ENCODE assay signal across 15 cellular contexts in the genomic region with DNA sequence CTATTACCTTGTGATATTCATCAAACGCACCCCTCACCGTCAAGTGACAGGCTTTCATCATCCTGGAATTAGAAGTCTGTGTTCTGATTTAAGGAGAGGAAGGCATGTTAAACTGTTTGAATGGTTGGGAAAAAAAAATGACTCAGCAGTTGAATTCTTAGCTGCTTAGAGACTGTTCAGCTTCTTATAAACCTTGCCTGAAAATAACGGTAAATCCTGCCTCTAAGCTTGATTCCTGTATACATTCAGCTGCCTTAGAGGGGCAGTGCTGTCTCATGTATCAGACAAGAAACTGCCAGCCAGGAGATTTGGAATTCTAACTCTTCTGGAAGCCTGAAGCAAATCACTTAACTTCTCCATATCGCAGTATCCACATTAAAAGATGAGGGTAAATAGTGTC.
A peak's percentile ranks its signal among the peaks of the same experiment; 100 is the strongest.
DNase-seq lines count a peak whose midpoint lies in the region; ATAC-seq, FAIRE-seq and TF ChIP-seq lines count a peak whose summit lies in the region.
"Had no signal": no experiment of that assay in that cellular context is flagged by ENCODE, and none has a peak within 500 bp of the region (broad histone marks: within the 10 kb centered on the region; RNA-seq: fewer than 3 reads in every experiment).

No MANE protein-coding gene starts in this region.

- TF ChIP-seq EP300 in H1 (IDR thresholded peaks at IDR 0.05; ENCODE audit: borderline replicate concordance in 1 of 2, low read depth in 2 of 2, low read length in 2 of 2) = no peak

- H3K56ac ChIP-seq in H1 (replicated peaks; ENCODE audit: insufficient read length, low read depth, low read length) = no peak overlapping the region

- H3K4me3 ChIP-seq in H1 (ENCODE audit: extremely low read depth in 1 of 4, insufficient read depth in 2 of 4, low read depth in 3 of 4, low read length in 4 of 4) = no peak overlapping the region
- H3K4me3 ChIP-seq in mesenchymal stem cell (ENCODE audit: insufficient read depth in 1 of 2, low read depth in 1 of 2, low read length in 2 of 2) = no peak overlapping the region
- H3K4me3 ChIP-seq: GM12878 had no signal

- no peak overlapping the region for H2BK12ac ChIP-seq in H1 (ENCODE audit: low read depth, low read length)
- H2BK12ac ChIP-seq in mesenchymal stem cell (ENCODE audit: low read length in 2 of 2) = no peak overlapping the region

- H3K4me2 ChIP-seq in H1 (ENCODE audit: insufficient read depth in 1 of 2, low read depth in 2 of 2, low read length in 2 of 2) = no peak overlapping the region
- H3K4me2 ChIP-seq in mesenchymal stem cell (ENCODE audit: low read length, poor library complexity, severe bottlenecking) = no peak overlapping the region

- H3K27ac ChIP-seq in H1 (ENCODE audit: low read depth, low read length) (no peak overlapping the region), mesenchymal stem cell (ENCODE audit: low read length, poor library complexity, severe bottlenecking) (no peak overlapping the region)

- H4K8ac ChIP-seq in H1 (ENCODE audit: extremely low read depth, insufficient read depth, low read length) (no peak overlapping the region), mesenchymal stem cell (ENCODE audit: low read length) (no peak overlapping the region)

- no peaks in the 10 kb centered on the region for H3K4me1 ChIP-seq in H1 (replicated peaks in 1 of 4; ENCODE audit: control insufficient read depth in 3 of 4, insufficient read depth in 4 of 4, low read length in 3 of 4)
- H3K4me1 ChIP-seq in mesenchymal stem cell (ENCODE audit: control insufficient read depth, insufficient read depth, low read depth, low read length) = no peaks in the 10 kb centered on the region

- H3K27me3 ChIP-seq in H1 (replicated peaks in 1 of 4; ENCODE audit: control insufficient read depth in 3 of 4, extremely low read depth in 1 of 4, insufficient read depth in 3 of 4, low read length in 3 of 4) = no peaks in the 10 kb centered on the region
- no peaks in the 10 kb centered on the region for H3K27me3 ChIP-seq in mesenchymal stem cell (ENCODE audit: control insufficient read depth in 1 of 2, insufficient read depth in 1 of 2, low read length in 2 of 2)

- peak; percentile 65 to 81 for TF ChIP-seq RAD21 in H1 (IDR thresholded peaks at IDR 0.05 in 1 of 2, conservative IDR thresholded peaks at IDR 0.05 in 1 of 2; ENCODE audit: low read depth in 2 of 2, low read length in 2 of 2)

- WGBS in H1 (ENCODE audit: extremely low coverage in 1 of 2, insufficient coverage in 1 of 2, insufficient read length in 1 of 2, insufficient replicate concordance in 2 of 2, low coverage in 1 of 2, low lambda C conversion rate in 2 of 2, missing lambda C conversion rate in 1 of 2), 2 experiments = 91% methylated on average over 4 of the region's 4 CpGs; no CpG with 5 or more reads in 1 of the 2 experiments
- 75% methylated on average over 3 of the region's 4 CpGs for WGBS in mesenchymal stem cell

- H3K9ac ChIP-seq in H1 (replicated peaks in 1 of 4; ENCODE audit: extremely low read depth in 1 of 4, low read depth in 3 of 4, low read length in 3 of 4) (no peak overlapping the region), mesenchymal stem cell (ENCODE audit: low read length) (peak overlapping the region; percentile 28)

- no peak overlapping the region for H3K18ac ChIP-seq in H1 (ENCODE audit: extremely low read depth, low read length)
- no peak overlapping the region for H3K18ac ChIP-seq in mesenchymal stem cell (ENCODE audit: low read depth in 1 of 2, low read length in 2 of 2)

- CTCF ChIA-PET in H1 (lab: Charles Lee; ENCODE audit: partially characterized antibody) = interaction anchor here (0.6 to 2.5 kb wide), 8 partner anchors 80 to 1580 kb away, joined by 3 to 16 read pairs (median 4); no protein-coding TSS in a partner anchor

- FAIRE-seq in D721Med (lab: Jason Lieb, UNC) = peak; percentile 95
- FAIRE-seq in H1 (lab: Jason Lieb, UNC) = peak; percentile 79
- FAIRE-seq: GM12878, kidney had no signal

- no peak overlapping the region for H2BK15ac ChIP-seq in H1 (ENCODE audit: low read length)
- H2BK15ac ChIP-seq in mesenchymal stem cell (ENCODE audit: low read depth, poor library complexity, severe bottlenecking) = no peak overlapping the region

- H3K79me1 ChIP-seq in H1 (ENCODE audit: low read depth, low read length) (no peaks in the 10 kb centered on the region), mesenchymal stem cell (replicated peaks; ENCODE audit: low read length, poor library complexity, severe bottlenecking) (no peaks in the 10 kb centered on the region)

- no peaks in the 10 kb centered on the region for H3K36me3 Mint-ChIP-seq in stimulated activated effector memory CD8-positive, alpha-beta T cell treated with anti-CD3 and anti-CD28 coated beads, Interleukin-12 subunit alpha, Interleukin-12 subunit beta, amount 100 ng/mL, for 72 hours
- H3K36me3 Mint-ChIP-seq: CD4-positive, CD25-positive, alpha-beta regulatory T cell had no signal

- no peak for ATAC-seq in GM19328 (IDR thresholded peaks at IDR 0.05; ENCODE audit: unreplicated experiment)
- no peak for ATAC-seq in stimulated activated effector memory CD8-positive, alpha-beta T cell treated with anti-CD3 and anti-CD28 coated beads, Interleukin-12 subunit alpha, Interleukin-12 subunit beta, amount 100 ng/mL, for 72 hours
- ATAC-seq: activated CD4-positive, CD25-positive, alpha-beta regulatory T cell treated with anti-CD3 and anti-CD28 coated beads, Interleukin-2, amount 50 U/mL, for 24 hours; GM12878 had no signal

- H3K36me3 ChIP-seq in H1 (ENCODE audit: control insufficient read depth in 2 of 4, insufficient read depth in 4 of 4, low read length in 3 of 4) (no peaks in the 10 kb centered on the region), mesenchymal stem cell (ENCODE audit: control insufficient read depth in 1 of 2, insufficient read depth in 2 of 2, low read depth in 1 of 2, low read length in 2 of 2) (no peaks in the 10 kb centered on the region)

- no peak overlapping the region for H4K5ac ChIP-seq in H1 (ENCODE audit: insufficient read length, low read depth, low read length)

- no peaks in the 10 kb centered on the region for H3K4me1 Mint-ChIP-seq in stimulated activated effector memory CD8-positive, alpha-beta T cell treated with anti-CD3 and anti-CD28 coated beads, Interleukin-12 subunit alpha, Interleukin-12 subunit beta, amount 100 ng/mL, for 72 hours

- no peaks in the 10 kb centered on the region for H3K23me2 ChIP-seq in H1 (ENCODE audit: low read depth, low read length)

- H2BK20ac ChIP-seq in H1 (ENCODE audit: low read length) = no peak overlapping the region

- H3K23ac ChIP-seq in H1 (ENCODE audit: insufficient read length) (no peak overlapping the region), mesenchymal stem cell (ENCODE audit: low read length in 2 of 2) (no peak overlapping the region)

- no peak for TF ChIP-seq POLR2A in H1 (IDR thresholded peaks at IDR 0.05; ENCODE audit: control extremely low read depth in 1 of 2, low read depth in 2 of 2, low read length in 2 of 2)

- no peaks in the 10 kb centered on the region for H3K9me3 ChIP-seq in H1 (ENCODE audit: insufficient read depth in 2 of 2, low read depth in 1 of 2, low read length in 1 of 2)
- H3K9me3 ChIP-seq in mesenchymal stem cell (ENCODE audit: control insufficient read depth, low read length) = no peaks in the 10 kb centered on the region

- H3K79me2 ChIP-seq in H1 (ENCODE audit: control insufficient read depth in 1 of 2, insufficient read depth in 2 of 2, low read length in 2 of 2) = no peaks in the 10 kb centered on the region

- H2AFZ ChIP-seq in H1 (ENCODE audit: low read length) = no peak overlapping the region
- H2AFZ ChIP-seq in mesenchymal stem cell (ENCODE audit: low read depth, low read length) = no peak overlapping the region

- H3K4ac ChIP-seq in H1 (replicated peaks; ENCODE audit: insufficient read length, low read depth, low read length) = no peak overlapping the region
- H3K4ac ChIP-seq in mesenchymal stem cell (ENCODE audit: low read depth in 1 of 2, low read length in 2 of 2) = no peak overlapping the region

- H2AK5ac ChIP-seq in H1 (ENCODE audit: low read depth, low read length) (no peak overlapping the region), mesenchymal stem cell (ENCODE audit: low read length, severe bottlenecking) (no peak overlapping the region)

- POLR2A ChIA-PET in H1 (lab: Charles Lee; ENCODE audit: partially characterized antibody) = no interaction called here

- H3K9me3 Mint-ChIP-seq in stimulated activated effector memory CD8-positive, alpha-beta T cell treated with anti-CD3 and anti-CD28 coated beads, Interleukin-12 subunit alpha, Interleukin-12 subunit beta, amount 100 ng/mL, for 72 hours = peaks cover 20% of the 10 kb centered on the region

- H2BK5ac ChIP-seq in H1 (ENCODE audit: low read depth, low read length) (no peak overlapping the region), mesenchymal stem cell (ENCODE audit: low read depth, low read length, poor library complexity, severe bottlenecking) (no peak overlapping the region)

- no peaks in the 10 kb centered on the region for H4K20me1 ChIP-seq in H1 (replicated peaks in 1 of 2; ENCODE audit: control insufficient read depth in 1 of 2, insufficient read depth in 2 of 2, low read length in 2 of 2)

- H3K14ac ChIP-seq in H1 (ENCODE audit: insufficient read length) (no peak overlapping the region), mesenchymal stem cell (ENCODE audit: low read length in 2 of 2) (no peak overlapping the region)

- H4K91ac ChIP-seq in H1 (replicated peaks; ENCODE audit: insufficient read length, low read length) = no peak overlapping the region
- H4K91ac ChIP-seq in mesenchymal stem cell (ENCODE audit: low read length) = no peak overlapping the region

- DNase-seq in D721Med (ENCODE audit: insufficient read length, low spot score) = no peak
- DNase-seq in NCI-H226 = peak; percentile 43
- DNase-seq in H1 (ENCODE audit: low read depth in 1 of 2, low spot score in 2 of 2) = peak in 1 of 2 experiments; percentile 2
- DNase-seq in mesenchymal stem cell = peak; percentile 53
- no peak for DNase-seq in T-helper 9 cell
- no peak for DNase-seq in stimulated activated effector memory CD8-positive, alpha-beta T cell treated with anti-CD3 and anti-CD28 coated beads, Interleukin-12 subunit alpha, Interleukin-12 subunit beta, amount 100 ng/mL, for 72 hours (ENCODE audit: low spot score in 2 of 2)
- DNase-seq in OCI-M2 (lab: John Stamatoyannopoulos, UW; ENCODE audit: unreplicated experiment) = no peak
- DNase-seq: activated naive CD4-positive, alpha-beta T cell treated with Interleukin-2 at 50 U/mL for 16 hours; CD4-positive, CD25-positive, alpha-beta regulatory T cell; effector memory CD4-positive, alpha-beta T cell; kidney; right cardiac atrium had no signal

- no peak overlapping the region for H3K27ac Mint-ChIP-seq in stimulated activated effector memory CD8-positive, alpha-beta T cell treated with anti-CD3 and anti-CD28 coated beads, Interleukin-12 subunit alpha, Interleukin-12 subunit beta, amount 100 ng/mL, for 72 hours
- H3K27ac Mint-ChIP-seq: CD4-positive, CD25-positive, alpha-beta regulatory T cell had no signal

- no peak overlapping the region for H3K4me3 Mint-ChIP-seq in stimulated activated effector memory CD8-positive, alpha-beta T cell treated with anti-CD3 and anti-CD28 coated beads, Interleukin-12 subunit alpha, Interleukin-12 subunit beta, amount 100 ng/mL, for 72 hours
- H3K4me3 Mint-ChIP-seq: CD4-positive, CD25-positive, alpha-beta regulatory T cell had no signal

- no peak overlapping the region for H2BK120ac ChIP-seq in H1 (replicated peaks; ENCODE audit: low read depth, low read length)
- H2BK120ac ChIP-seq in mesenchymal stem cell (ENCODE audit: low read depth, low read length) = no peak overlapping the region

- peak; percentile 72 for TF ChIP-seq CTCF in D721Med (IDR thresholded peaks at IDR 0.05; ENCODE audit: insufficient read depth, missing control alignments)
- peak in 2 of 3 experiments; percentile 36 to 46; a peak in 2 of 4 replicates for TF ChIP-seq CTCF in H1 (IDR thresholded peaks at IDR 0.05; ENCODE audit: control extremely low read depth in 1 of 3, insufficient read depth in 1 of 3, low read depth in 1 of 3, low read length in 3 of 3)

Comparison
In these comparisons a context has a peak if more than half of its experiments do, and no peak if none do; other contexts are left out.
1. DNase-seq: peak in NCI-H226 (single experiment) and mesenchymal stem cell (single experiment); none in D721Med (single experiment), T-helper 9 cell (single experiment), stimulated activated effector memory CD8-positive, alpha-beta T cell treated with anti-CD3 and anti-CD28 coated beads, Interleukin-12 subunit alpha, Interleukin-12 subunit beta, amount 100 ng/mL, for 72 hours (0 of 2) and OCI-M2 (single experiment).